Comparison of ENCODE assay signal across 14 cellular contexts in genomic region chr1:236016782-236017400, GRCh38. TPM values are rescaled to one million over a fixed set of nuclear protein-coding genes. Genes with fewer than 3 reads are reported as not detected.
DNase-seq lines count a peak whose midpoint lies in the region; ATAC-seq and TF ChIP-seq lines count a peak whose summit lies in the region.
"Had no signal": no experiment of that assay in that cellular context is flagged by ENCODE, and none has a peak within 500 bp of the region (broad histone marks: within the 10 kb centered on the region; RNA-seq: fewer than 3 reads in every experiment).

No MANE protein-coding gene starts in this region.

- DNase-seq in heart left ventricle (no peak), cardiac septum (ENCODE audit: low spot score) (no peak), epithelial cell of esophagus (ENCODE audit: low read depth) (peak; percentile 94), uterus (peak in 1 of 2 donors; percentile 18), cerebellar cortex (ENCODE audit: low spot score) (no peak)
- DNase-seq: activated naive CD4-positive, alpha-beta T cell treated with anti-CD3 and anti-CD28 coated beads, Interleukin-2, amount 50 U/mL, for 16 hours; Caco-2; KG1; NCI-H187; retina had no signal

- H3K4me1 ChIP-seq in heart left ventricle (peaks cover 0 to 64% (median 24%) of the 10 kb centered on the region in 12 donors), muscle layer of duodenum (ENCODE audit: control insufficient read depth in 1 of 2, insufficient read depth in 2 of 2, low read length in 2 of 2) (peaks cover 13 to 30% of the 10 kb centered on the region in 2 donors), uterus (no peaks in the 10 kb centered on the region)

- ATAC-seq in heart left ventricle (no peak), GM21360 (IDR thresholded peaks at IDR 0.05; ENCODE audit: unreplicated experiment) (no peak), GM21786 (IDR thresholded peaks at IDR 0.05; ENCODE audit: unreplicated experiment) (no peak)

- 96 to 97% (median 96%) methylated on average over 5 of the region's 5 CpGs for WGBS in heart left ventricle, 4 donors

- TF ChIP-seq CTCF in heart left ventricle (IDR thresholded peaks at IDR 0.05) (no peak), epithelial cell of esophagus (IDR thresholded peaks at IDR 0.05; ENCODE audit: insufficient read depth, low read depth, low read length, missing control alignments) (no peak), uterus (IDR thresholded peaks at IDR 0.05) (no peak)

- H3K27me3 ChIP-seq in heart left ventricle (no peaks in the 10 kb centered on the region), muscle layer of duodenum (ENCODE audit: low read depth, low read length) (no peaks in the 10 kb centered on the region), uterus (no peaks in the 10 kb centered on the region)

- intact Hi-C loops in heart left ventricle (cut with DNase I): loop anchor here in 3 of 10 donors (5.0 kb wide), 4 partner anchors 35 to 50 kb away; partner anchors contain the start of gene NID1 (in 1 of the 3)
- intact Hi-C loops in cardiac septum (cut with DNase I): loop anchor here (5.0 kb wide), 1 partner anchor 45 kb away; no protein-coding TSS in a partner anchor
- intact Hi-C loops in uterus (cut with DNase I; ENCODE audit: low total_unique reads): no loop called here

- peak overlapping the region; percentile 11 to 90 (median 80) for H3K27ac ChIP-seq in heart left ventricle
- peak overlapping the region; percentile 49 for H3K27ac ChIP-seq in muscle layer of duodenum (ENCODE audit: low read length)
- peak overlapping the region; percentile 85 to 91 for H3K27ac ChIP-seq in uterus
- H3K27ac ChIP-seq: 22Rv1 had no signal

- TF ChIP-seq POLR2A in heart left ventricle (IDR thresholded peaks at IDR 0.05) (no peak), uterus (IDR thresholded peaks at IDR 0.05) (no peak)

- no peak overlapping the region for H3K4me3 ChIP-seq in heart left ventricle
- no peak overlapping the region for H3K4me3 ChIP-seq in epithelial cell of esophagus (ENCODE audit: low read length)
- H3K4me3 ChIP-seq in muscle layer of duodenum (ENCODE audit: low read depth in 1 of 2, low read length in 2 of 2): no peak overlapping the region
- H3K4me3 ChIP-seq in uterus: no peak overlapping the region

- H3K36me3 ChIP-seq in heart left ventricle (peaks cover 0 to 93% (median 65%) of the 10 kb centered on the region in 9 donors), muscle layer of duodenum (ENCODE audit: control insufficient read depth in 1 of 2, insufficient read depth in 2 of 2, low read length in 2 of 2) (peaks cover 32 to 54% of the 10 kb centered on the region in 2 donors), uterus (no peaks in the 10 kb centered on the region)

- H3K9me3 ChIP-seq in heart left ventricle: no peaks in the 10 kb centered on the region
- H3K9me3 ChIP-seq in muscle layer of duodenum (ENCODE audit: control insufficient read depth in 1 of 2, low read length in 2 of 2): no peaks in the 10 kb centered on the region
- H3K9me3 ChIP-seq in uterus: no peaks in the 10 kb centered on the region
- H3K9me3 ChIP-seq: Caco-2 had no signal

RNA-seq across cellular contexts. Expression of gene NID1, which starts 48.0 kb away (rescaled TPM):
- total RNA-seq in heart left ventricle: 100 to 1,000 TPM in 2 of 9 donors, 10 to 100 TPM in 7; 33.3 to 157 (median 61.7) TPM
- polyA plus RNA-seq in heart left ventricle: 10 to 100 TPM; 19.4 to 89.6 TPM
- total RNA-seq in cardiac septum: 42.1 TPM
- 100 to 1,000 TPM in 3 of 4 donors, 10 to 100 TPM in 1; 70.7 to 252 (median 184) TPM for total RNA-seq in uterus
